Comparison of ENCODE assay signal across 8 cellular contexts in the genomic region with DNA sequence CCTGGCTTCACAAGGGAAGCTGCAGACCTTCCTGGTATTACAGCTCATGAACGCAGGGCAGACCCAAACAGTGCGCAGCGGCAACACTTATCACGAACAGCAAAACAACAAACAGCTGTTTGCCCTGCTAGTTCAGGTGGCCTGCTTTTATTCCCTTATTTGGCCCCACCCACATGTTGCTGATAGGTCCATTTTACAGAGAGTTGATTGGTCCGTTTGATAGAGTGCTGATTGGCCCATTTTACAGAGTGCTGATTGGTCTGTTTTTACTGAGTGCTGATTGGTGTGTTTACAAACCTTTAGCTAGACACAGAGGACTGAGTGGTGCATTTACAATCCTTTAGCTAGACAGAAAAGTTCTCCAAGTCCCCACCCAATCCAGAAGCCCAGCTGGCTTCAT. TPM values are rescaled to one million over a fixed set of nuclear protein-coding genes. Genes with fewer than 3 reads are reported as not detected.
"Had no signal": no experiment of that assay in that cellular context is flagged by ENCODE, and none has a peak within 500 bp of the region (broad histone marks: within the 10 kb centered on the region; RNA-seq: fewer than 3 reads in every experiment).

No MANE protein-coding gene starts in this region.

RNA-seq across cellular contexts. Expression of a gene that starts 8.9 kb away (rescaled TPM):
- total RNA-seq: esophagus mucosa, esophagus squamous epithelium, gastrocnemius medialis, left lobe of liver, left ventricle myocardium inferior, liver, mammary epithelial cell had no signal
- polyA plus RNA-seq: keratinocyte, liver, mammary epithelial cell had no signal
